In the genomic region with DNA sequence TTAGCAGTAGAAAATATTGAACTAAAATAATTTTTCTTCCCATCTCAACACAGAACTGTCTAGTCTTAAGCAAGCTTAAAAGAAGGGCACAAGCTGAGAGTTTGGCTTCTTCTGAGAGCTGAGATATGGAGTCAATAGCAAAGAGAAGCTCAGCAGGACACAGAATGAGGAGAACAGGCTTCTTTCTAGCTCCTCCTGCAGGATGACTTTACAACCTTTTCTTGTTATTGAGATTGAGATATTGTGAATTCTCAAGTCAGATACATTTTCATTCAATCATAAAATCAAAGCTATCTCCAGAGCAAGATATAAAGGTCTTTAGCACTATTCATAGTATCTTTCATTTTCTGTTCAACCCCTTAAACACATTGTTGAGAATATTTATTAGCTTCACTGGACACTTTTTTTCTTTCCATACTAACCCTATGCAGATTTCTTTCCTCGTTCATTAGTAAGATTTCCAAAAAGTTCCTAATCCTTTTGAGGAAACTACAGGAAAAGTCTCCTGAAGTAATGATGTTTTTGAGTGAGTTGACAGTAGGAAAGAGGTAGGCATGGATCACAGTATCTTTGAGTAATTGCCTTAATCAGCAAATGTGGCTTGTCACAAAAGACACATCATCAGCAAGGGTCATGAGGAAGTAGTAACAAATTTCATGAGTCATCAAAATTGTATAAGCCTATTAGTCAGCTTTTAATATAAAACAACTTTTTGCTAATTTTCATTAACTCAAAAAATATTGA, we compare ENCODE assay signal across 11 cellular contexts. TPM values are rescaled to one million over a fixed set of nuclear protein-coding genes. Genes with fewer than 3 reads are reported as not detected.
DNase-seq lines count a peak whose midpoint lies in the region; ATAC-seq and TF ChIP-seq lines count a peak whose summit lies in the region.
"Had no signal": no experiment of that assay in that cellular context is flagged by ENCODE, and none has a peak within 500 bp of the region (broad histone marks: within the 10 kb centered on the region; RNA-seq: fewer than 3 reads in every experiment).

No MANE protein-coding gene starts in this region.

- H3K4me3 ChIP-seq in A673 (ENCODE audit: low read depth, low read length, poor library complexity, severe bottlenecking) = no peak overlapping the region
- no peak overlapping the region for H3K4me3 ChIP-seq in HCT116 (replicated peaks in 1 of 2; ENCODE audit: low read depth in 1 of 2, low read length in 2 of 2)
- no peak overlapping the region for H3K4me3 ChIP-seq in fibroblast of lung (replicated peaks in 1 of 4; ENCODE audit: control extremely low read depth in 1 of 4, insufficient read depth in 1 of 4, low read depth in 3 of 4, low read length in 4 of 4)
- no peak overlapping the region for H3K4me3 ChIP-seq in lower leg skin (ENCODE audit: low read depth, poor library complexity, severe bottlenecking)

- H3K79me2 ChIP-seq in HCT116 (ENCODE audit: insufficient read depth, low read length) (no peaks in the 10 kb centered on the region), fibroblast of lung (ENCODE audit: control insufficient read depth, insufficient read depth, low read length) (no peaks in the 10 kb centered on the region)

- no peaks in the 10 kb centered on the region for H3K9me3 ChIP-seq in A673 (ENCODE audit: low read depth, low read length, poor library complexity, severe bottlenecking)
- no peaks in the 10 kb centered on the region for H3K9me3 ChIP-seq in HCT116 (ENCODE audit: control insufficient read depth in 1 of 2, insufficient read depth in 1 of 2, low read depth in 1 of 2, low read length in 2 of 2)
- no peaks in the 10 kb centered on the region for H3K9me3 ChIP-seq in fibroblast of lung (ENCODE audit: control insufficient read depth, insufficient read depth, low read depth, low read length)

- H3K9me2 ChIP-seq in HCT116 (ENCODE audit: insufficient read depth) = no peaks in the 10 kb centered on the region

- DNase-seq in A673 (ENCODE audit: low spot score) = peak; percentile 48
- DNase-seq in HCT116 (ENCODE audit: low read depth, low spot score) = peak; percentile 76
- peak; percentile 33 for DNase-seq in RPMI8226
- DNase-seq in fibroblast of lung (ENCODE audit: low read depth in 2 of 2) = peak; percentile 57 to 74
- no peak for DNase-seq in lower leg skin (ENCODE audit: low spot score in 2 of 2)
- DNase-seq: activated effector memory CD4-positive, alpha-beta T cell treated with Interleukin-2 at 50 U/mL for 16 hours; effector memory CD8-positive, alpha-beta T cell; NCI-H524 treated with DMSO at 0.1 percent for 48 hours had no signal

- H3K4me1 ChIP-seq in A673 (ENCODE audit: insufficient read depth, low read length, poor library complexity, severe bottlenecking) = peaks cover 15% of the 10 kb centered on the region
- peaks cover 8 to 15% of the 10 kb centered on the region in 2 experiments for H3K4me1 ChIP-seq in HCT116 (ENCODE audit: control insufficient read depth in 1 of 2, insufficient read depth in 2 of 2, low read length in 2 of 2)
- H3K4me1 ChIP-seq in fibroblast of lung (ENCODE audit: control insufficient read depth, extremely low read depth, insufficient read depth, low read length) = no peaks in the 10 kb centered on the region

- TF ChIP-seq RAD21 in HCT116 (IDR thresholded peaks at IDR 0.05; ENCODE audit: low read depth) = 0 out of 2 replicates have a peak, but pooled peaks have one; percentile 9

- RAD21 ChIA-PET in HCT116 (lab: Charles Lee; ENCODE audit: low non-redundant PET in 1 of 2, low total read pairs in 2 of 2, uncharacterized antibody in 2 of 2, unreplicated experiment in 2 of 2) = no interaction called here

- TF ChIP-seq CTCF in A673 (conservative IDR thresholded peaks at IDR 0.05; ENCODE audit: low read depth, low read length) = no peak
- TF ChIP-seq CTCF in HCT116 (IDR thresholded peaks at IDR 0.05 in 2 of 3, conservative IDR thresholded peaks at IDR 0.05 in 1 of 3; ENCODE audit: borderline replicate concordance in 1 of 3, insufficient read depth in 1 of 3, low read depth in 2 of 3, low read length in 2 of 3) = peak in 2 of 3 experiments; percentile 9 to 28; a peak in 2 of 6 replicates
- TF ChIP-seq CTCF in fibroblast of lung (conservative IDR thresholded peaks at IDR 0.05 in 1 of 2, IDR thresholded peaks at IDR 0.05 in 1 of 2; ENCODE audit: low read depth in 1 of 2, low read length in 2 of 2) = peak in 1 of 2 donors; percentile 34
- no peak for TF ChIP-seq CTCF in lower leg skin (IDR thresholded peaks at IDR 0.05)

- TF ChIP-seq POLR2A in HCT116 (IDR thresholded peaks at IDR 0.05; ENCODE audit: borderline replicate concordance, extremely low read depth, insufficient read depth, insufficient read length) (no peak), lower leg skin (IDR thresholded peaks at IDR 0.05) (no peak)

- intact Hi-C loops in A673 (cut with micrococcal nuclease; ENCODE audit: unreplicated experiment) (no loop called here), HCT116 (cut with micrococcal nuclease) (loop anchor here (2.0 to 5.0 kb wide), 2 partner anchors 41 to 53 kb away; a partner anchor contains a TSS), lower leg skin (cut with DNase I; ENCODE audit: low total_unique reads) (no loop called here)

- ATAC-seq in HCT116 (peak; percentile 73), HG03439 (IDR thresholded peaks at IDR 0.05; ENCODE audit: unreplicated experiment) (no peak), HG03571 (IDR thresholded peaks at IDR 0.05; ENCODE audit: unreplicated experiment) (no peak), GM18520 (IDR thresholded peaks at IDR 0.05; ENCODE audit: unreplicated experiment) (no peak)
- ATAC-seq: effector memory CD8-positive, alpha-beta T cell had no signal

- H2AFZ ChIP-seq in HCT116 (ENCODE audit: low read depth, low read length, poor library complexity, severe bottlenecking) (peak overlapping the region; percentile 93), fibroblast of lung (ENCODE audit: low read length) (no peak overlapping the region)

- no peak overlapping the region for H3K9ac ChIP-seq in HCT116 (ENCODE audit: low read length)
- no peak overlapping the region for H3K9ac ChIP-seq in fibroblast of lung (ENCODE audit: insufficient read depth, low read length)

- CTCF ChIA-PET in A673 (lab: Charles Lee) = no interaction called here
- CTCF ChIA-PET in HCT116 (lab: Charles Lee) = interaction anchor here (0.6 to 1.9 kb wide), 5 partner anchors 11 to 78 kb away, joined by 3 to 7 read pairs (median 3); a partner anchor contains a TSS

- WGBS in lower leg skin, 2 donors = 45 to 88% methylated on average over 1 of the region's 1 CpG

- H3K36me3 ChIP-seq in A673 (ENCODE audit: insufficient read depth, low read length, poor library complexity, severe bottlenecking) (no peaks in the 10 kb centered on the region), HCT116 (ENCODE audit: control insufficient read depth in 1 of 2, insufficient read depth in 2 of 2, low read length in 2 of 2) (no peaks in the 10 kb centered on the region), fibroblast of lung (ENCODE audit: control insufficient read depth, insufficient read depth, low read length) (no peaks in the 10 kb centered on the region)

- no TSS peak for BruUV-seq in A673 (replicated peaks; lab: Mats Ljungman, UMichigan)
- BruUV-seq in HCT116 (replicated peaks; lab: Mats Ljungman, UMichigan) = TSS peak; percentile 90

- POLR2A ChIA-PET in A673 (lab: Charles Lee; ENCODE audit: low non-redundant PET) (no interaction called here), HCT116 (lab: Charles Lee) (interaction anchor here (1.2 to 2.4 kb wide), 4 partner anchors 11 to 53 kb away, joined by 3 to 7 read pairs (median 6); a partner anchor contains a TSS)

- H4K20me1 ChIP-seq in HCT116 (ENCODE audit: insufficient read depth) (no peaks in the 10 kb centered on the region), fibroblast of lung (ENCODE audit: control insufficient read depth, extremely low read depth, insufficient read depth, low read length) (no peaks in the 10 kb centered on the region)

- H3K27ac ChIP-seq in A673 (ENCODE audit: low read depth, low read length, poor library complexity, severe bottlenecking) (peak overlapping the region; percentile 78), HCT116 (ENCODE audit: low read depth, low read length) (peak overlapping the region; percentile 19; the same call in 1 of the 2 replicates), fibroblast of lung (ENCODE audit: insufficient read depth, low read length) (peak overlapping the region; percentile 68)

- H3K27me3 ChIP-seq in A673 (replicated peaks; ENCODE audit: insufficient read depth, low read depth, low read length, poor library complexity) (no peaks in the 10 kb centered on the region), HCT116 (ENCODE audit: insufficient read depth, low read length) (no peaks in the 10 kb centered on the region), fibroblast of lung (ENCODE audit: control insufficient read depth, insufficient read depth, low read length) (no peaks in the 10 kb centered on the region)

- H3K4me2 ChIP-seq in HCT116 (ENCODE audit: low read length) (peak overlapping the region; percentile 49), fibroblast of lung (ENCODE audit: extremely low read depth, insufficient read depth, low read length) (no peak overlapping the region)

TF ChIP-seq in HCT116, 20 proteins besides CTCF, POLR2A, EP300 and RAD21 (continues in another document):
- no peak for TF ChIP-seq TCF7L2 (IDR thresholded peaks at IDR 0.05; ENCODE audit: borderline replicate concordance, extremely low read depth, insufficient read depth, insufficient read length)
- TF ChIP-seq, protein P1, sequence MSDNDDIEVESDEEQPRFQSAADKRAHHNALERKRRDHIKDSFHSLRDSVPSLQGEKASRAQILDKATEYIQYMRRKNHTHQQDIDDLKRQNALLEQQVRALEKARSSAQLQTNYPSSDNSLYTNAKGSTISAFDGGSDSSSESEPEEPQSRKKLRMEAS (IDR thresholded peaks at IDR 0.05) = no peak

RNA-seq across cellular contexts. Expression of a gene that starts 17.8 kb away (rescaled TPM):
- 0.24 and 0.50 TPM in 2 replicates for total RNA-seq in A673 (2021)
- 1.9 TPM for total RNA-seq in HCT116 (2021; ENCODE audit: unreplicated experiment)
- polyA plus RNA-seq in HCT116 (2012) = 1.7 and 1.9 TPM in 2 replicates
- 1.3 and 2.5 TPM in 2 replicates for total RNA-seq in fibroblast of lung
- 0.51 and 1.9 TPM in 2 replicates for polyA plus RNA-seq in fibroblast of lung
- 0.43 and 1.6 TPM in 2 replicates for polyA plus RNA-seq in fibroblast of lung (2012)
- polyA minus RNA-seq in fibroblast of lung (ENCODE audit: low replicate concordance) = not detected in 2 replicates
- total RNA-seq in lower leg skin = under 1 TPM in 3 of 4 donors, not detected in 1; 0.25 to 0.49 (median 0.34) TPM

RNA-seq across cellular contexts. Expression of a gene that starts 42.7 kb away (rescaled TPM):
- total RNA-seq in A673 (2021) (0.90 TPM in 1 of 2 replicates, not detected in the other), HCT116 (2021; ENCODE audit: unreplicated experiment) (1.8 TPM), fibroblast of lung (2.8 and 4.4 TPM in 2 replicates), lower leg skin (1 to 10 TPM; 1.9 to 6.9 (median 2.9) TPM)
- 3.1 and 5.9 TPM in 2 replicates for polyA plus RNA-seq in HCT116 (2012)
- polyA plus RNA-seq in fibroblast of lung = 0.25 and 2.1 TPM in 2 replicates
- 0.17 and 2.6 TPM in 2 replicates for polyA plus RNA-seq in fibroblast of lung (2012)
- polyA minus RNA-seq in fibroblast of lung (ENCODE audit: low replicate concordance) = not detected in 2 replicates

RNA-seq across cellular contexts. Expression of a gene that starts 57.8 kb away (rescaled TPM):
- total RNA-seq in A673 (2021) (not detected in 2 replicates), HCT116 (2021; ENCODE audit: unreplicated experiment) (not detected), fibroblast of lung (0.66 and 0.77 TPM in 2 replicates), lower leg skin (not detected)
- polyA plus RNA-seq in HCT116 (2012) = not detected in 2 replicates
- 0.24 and 0.58 TPM in 2 replicates for polyA plus RNA-seq in fibroblast of lung
- 0.13 and 0.45 TPM in 2 replicates for polyA plus RNA-seq in fibroblast of lung (2012)
- polyA minus RNA-seq in fibroblast of lung (ENCODE audit: low replicate concordance) = not detected in 2 replicates

Comparison
In these comparisons a context has a peak if more than half of its experiments do, and no peak if none do; other contexts are left out.
1. DNase-seq: peak in A673 (single experiment), HCT116 (single experiment), RPMI8226 (single experiment) and fibroblast of lung (2 of 2); none in lower leg skin (0 of 2).
2. H3K27ac ChIP-seq: peak in every context shown above with its lines; median percentile 78 in A673; 68 in fibroblast of lung; 19 in HCT116.
3. CTCF ChIP-seq: peak in HCT116 (2 of 3); none in A673 (single experiment) and lower leg skin (0 of 3).